ENCODE assay signal across 11 cellular contexts in the genomic region with DNA sequence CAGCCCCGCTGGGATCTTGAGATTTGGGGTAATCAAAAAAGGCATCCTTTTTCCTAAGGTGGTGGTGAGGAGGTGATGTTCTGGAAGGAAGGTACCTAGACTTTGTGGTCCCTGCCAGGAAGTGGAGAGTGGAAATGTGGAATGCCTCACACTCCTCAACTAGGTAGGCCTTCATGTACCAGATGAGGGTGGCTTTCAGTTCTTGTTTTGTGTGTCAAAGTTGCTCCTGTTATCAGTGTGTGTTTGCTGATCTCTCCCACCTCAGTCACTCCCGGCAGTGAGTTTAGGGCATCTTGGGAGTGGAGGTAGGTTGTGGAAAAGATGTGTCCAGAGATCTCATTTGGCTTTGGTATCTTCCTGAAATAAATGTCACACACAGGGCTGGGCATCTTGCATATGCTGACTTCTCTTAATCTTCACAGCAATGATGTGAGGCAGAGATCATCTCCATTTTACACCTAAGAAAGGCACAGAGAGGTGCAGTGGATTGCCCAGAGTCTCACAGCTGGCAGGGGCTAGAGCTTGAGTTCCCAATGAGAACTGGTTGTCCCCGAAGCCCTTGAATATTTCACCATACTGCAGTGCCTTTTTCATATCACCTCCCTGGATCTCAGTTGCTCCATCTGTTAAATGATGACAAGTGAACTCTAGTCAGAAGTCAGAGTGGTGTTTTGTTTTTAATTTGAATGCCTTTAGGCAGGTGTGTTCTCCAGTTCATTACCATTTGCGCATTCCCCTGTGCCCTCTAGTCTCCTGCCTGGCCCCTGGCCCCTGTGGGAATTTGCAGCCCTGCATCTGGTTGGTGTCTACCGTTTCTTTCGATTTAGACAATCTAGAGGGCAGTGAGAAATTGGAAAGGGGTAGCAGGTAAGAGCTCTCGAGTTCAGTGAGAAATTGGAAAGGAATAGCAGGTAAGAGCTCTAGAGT. TPM values are rescaled to one million over a fixed set of nuclear protein-coding genes. Genes with fewer than 3 reads are reported as not detected.
DNase-seq lines count a peak whose midpoint lies in the region; ATAC-seq and TF ChIP-seq lines count a peak whose summit lies in the region.
"Had no signal": no experiment of that assay in that cellular context is flagged by ENCODE, and none has a peak within 500 bp of the region (broad histone marks: within the 10 kb centered on the region; RNA-seq: fewer than 3 reads in every experiment).

No MANE protein-coding gene starts in this region.

- H3K9me3 ChIP-seq in right cardiac atrium (ENCODE audit: control insufficient read depth, low read length) (no peaks in the 10 kb centered on the region), OCI-LY7 (ENCODE audit: low read length) (peaks cover 8% of the 10 kb centered on the region), vagina (no peaks in the 10 kb centered on the region)
- H3K9me3 ChIP-seq in CD4-positive, alpha-beta memory T cell (ENCODE audit: control insufficient read depth in 1 of 2, low read length in 2 of 2): no peaks in the 10 kb centered on the region

- POLR2A ChIA-PET in OCI-LY7 (lab: Charles Lee): interaction anchor here (0.7 to 3.6 kb wide), 19 partner anchors 9 to 303 kb away, joined by 3 to 33 read pairs (median 4); partner anchors contain the start of gene TTPAL
- POLR2A ChIA-PET in CD4-positive, alpha-beta memory T cell (lab: Charles Lee; ENCODE audit: partially characterized antibody): no interaction called here

- H3K27me3 Mint-ChIP-seq in memory B cell (no peaks in the 10 kb centered on the region), Calu3 (ENCODE audit: unreplicated experiment) (peaks cover 62% of the 10 kb centered on the region)
- H3K27me3 Mint-ChIP-seq in CD4-positive, alpha-beta memory T cell: peaks cover 0 to 2% of the 10 kb centered on the region in 2 donors

- H4K20me1 ChIP-seq in OCI-LY7 (ENCODE audit: insufficient read depth, low read length): no peaks in the 10 kb centered on the region

- WGBS in right cardiac atrium: 73% methylated on average over 7 of the region's 7 CpGs

- H3K36me3 Mint-ChIP-seq in memory B cell: peaks cover 15% of the 10 kb centered on the region
- no peaks in the 10 kb centered on the region for H3K36me3 Mint-ChIP-seq in Calu3 (ENCODE audit: insufficient read depth, unreplicated experiment)
- no peaks in the 10 kb centered on the region for H3K36me3 Mint-ChIP-seq in CD4-positive, alpha-beta memory T cell

- TF ChIP-seq POLR2A in vagina (IDR thresholded peaks at IDR 0.05): no peak

- H3K27me3 ChIP-seq in right cardiac atrium (ENCODE audit: control insufficient read depth, insufficient read depth) (no peaks in the 10 kb centered on the region), vagina (no peaks in the 10 kb centered on the region)
- H3K27me3 ChIP-seq in CD4-positive, alpha-beta memory T cell (ENCODE audit: insufficient read depth, low read length): no peaks in the 10 kb centered on the region

- ATAC-seq in right cardiac atrium (no peak), Right ventricle myocardium inferior (no peak), memory B cell (ENCODE audit: low read depth) (no peak)

- no peaks in the 10 kb centered on the region for H3K9me2 ChIP-seq in OCI-LY7 (ENCODE audit: insufficient read depth, low read length)

- intact Hi-C loops in right cardiac atrium (cut with DNase I) (no loop called here), Right ventricle myocardium inferior (cut with DNase I) (no loop called here), OCI-LY7 (cut with micrococcal nuclease; ENCODE audit: unreplicated experiment) (loop anchor here (1.0 to 10.0 kb wide), 2 partner anchors 25 to 379 kb away; partner anchors contain the start of genes STK4 and TOMM34), vagina (cut with DNase I) (no loop called here), Calu3 (cut with micrococcal nuclease; ENCODE audit: unreplicated experiment) (no loop called here)
- intact Hi-C loops in CD4-positive, alpha-beta memory T cell (cut with micrococcal nuclease): no loop called here

- H3K36me3 ChIP-seq in OCI-LY7 (ENCODE audit: insufficient read depth, low read length): peaks cover 21% of the 10 kb centered on the region
- peaks cover 0 to 3% of the 10 kb centered on the region in 2 donors for H3K36me3 ChIP-seq in vagina
- no peaks in the 10 kb centered on the region for H3K36me3 ChIP-seq in CD4-positive, alpha-beta memory T cell (ENCODE audit: insufficient read depth, low read length)

- TF ChIP-seq CTCF in OCI-LY7 (conservative IDR thresholded peaks at IDR 0.05; ENCODE audit: low read length) (no peak), vagina (IDR thresholded peaks at IDR 0.05) (no peak), Calu3 (IDR thresholded peaks at IDR 0.05; ENCODE audit: unreplicated experiment) (no peak)

- CTCF ChIA-PET in OCI-LY7 (lab: Charles Lee; ENCODE audit: unreplicated experiment): interaction anchor here (0.6 to 2.8 kb wide), 4 partner anchors 9 to 275 kb away, joined by 3 to 13 read pairs (median 4); no protein-coding TSS in a partner anchor
- CTCF ChIA-PET in Calu3 (lab: Charles Lee): interaction anchor here (0.7 kb wide), 1 partner anchor 10 kb away, joined by 3 read pairs; no protein-coding TSS in a partner anchor
- CTCF ChIA-PET in CD4-positive, alpha-beta memory T cell (lab: Charles Lee; ENCODE audit: partially characterized antibody): interaction anchor here (1.1 kb wide), 1 partner anchor 13 kb away, joined by 5 read pairs; no protein-coding TSS in a partner anchor

- peaks cover 77% of the 10 kb centered on the region for H3K79me2 ChIP-seq in OCI-LY7 (ENCODE audit: insufficient read depth, low read depth, low read length)

- H3K4me3 Mint-ChIP-seq in memory B cell: peak overlapping the region; percentile 92
- H3K4me3 Mint-ChIP-seq in Calu3 (ENCODE audit: low read depth, unreplicated experiment): no peak overlapping the region
- no peak overlapping the region for H3K4me3 Mint-ChIP-seq in CD4-positive, alpha-beta memory T cell
- H3K4me3 Mint-ChIP-seq: T-helper 2 cell treated with Interferon-gamma antibody and Interleukin-4, amounts not matched to agents 5 μg/mL and 100 μg/mL, for 36 hours had no signal

- DNase-seq in right cardiac atrium: no peak
- no peak for DNase-seq in Right ventricle myocardium inferior (ENCODE audit: missing footprints)
- DNase-seq in OCI-LY7 (ENCODE audit: low spot score): peak; percentile 76
- no peak for DNase-seq in memory B cell (ENCODE audit: low spot score in 2 of 2)
- DNase-seq in vagina (ENCODE audit: extremely low spot score in 2 of 2): no peak
- no peak for DNase-seq in Calu3
- no peak for DNase-seq in CD4-positive, alpha-beta memory T cell
- no peak for DNase-seq in GM03348 (ENCODE audit: low spot score)
- DNase-seq: mammary epithelial cell, NCI-H748 treated with DMSO at 0.1 percent for 48 hours had no signal

- H3K9me3 Mint-ChIP-seq in memory B cell (peaks cover 2% of the 10 kb centered on the region), Calu3 (ENCODE audit: low read depth, unreplicated experiment) (no peaks in the 10 kb centered on the region)
- H3K9me3 Mint-ChIP-seq in CD4-positive, alpha-beta memory T cell: no peaks in the 10 kb centered on the region
- H3K9me3 Mint-ChIP-seq: T-helper 2 cell treated with Interferon-gamma antibody and Interleukin-4, amounts not matched to agents 5 μg/mL and 100 μg/mL, for 36 hours had no signal

- H3K4me3 ChIP-seq in right cardiac atrium (ENCODE audit: low read length) (peak overlapping the region; percentile 86), OCI-LY7 (ENCODE audit: low read depth, low read length, poor library complexity, severe bottlenecking) (peak overlapping the region; percentile 72), vagina (peak overlapping the region; percentile 31 to 45)
- H3K4me3 ChIP-seq in CD4-positive, alpha-beta memory T cell (ENCODE audit: low read length in 2 of 2): no peak overlapping the region

- peaks cover 19% of the 10 kb centered on the region for H3K4me1 ChIP-seq in right cardiac atrium (ENCODE audit: control insufficient read depth, insufficient read depth, low read length)
- peaks cover 92% of the 10 kb centered on the region for H3K4me1 ChIP-seq in OCI-LY7 (ENCODE audit: insufficient read depth, low read length, poor library complexity, severe bottlenecking)
- H3K4me1 ChIP-seq in vagina: peaks cover 53% of the 10 kb centered on the region
- H3K4me1 ChIP-seq in CD4-positive, alpha-beta memory T cell (ENCODE audit: insufficient read depth, low read length): no peaks in the 10 kb centered on the region

- BruUV-seq in OCI-LY7 (replicated peaks; lab: Mats Ljungman, UMichigan) (TSS peak; percentile 95), Calu3 (replicated peaks; lab: Mats Ljungman, UMichigan) (no TSS peak)

- H3K27ac ChIP-seq in right cardiac atrium (ENCODE audit: low read length): peak overlapping the region; percentile 84
- peak overlapping the region; percentile 98 for H3K27ac ChIP-seq in OCI-LY7 (ENCODE audit: low read depth, low read length, poor library complexity, severe bottlenecking)
- H3K27ac ChIP-seq in vagina: peak overlapping the region; percentile 85
- no peak overlapping the region for H3K27ac ChIP-seq in CD4-positive, alpha-beta memory T cell (ENCODE audit: low read depth, low read length)

- no peak overlapping the region for H2AFZ ChIP-seq in OCI-LY7 (ENCODE audit: low read length)

- peak overlapping the region; percentile 89 for H3K4me2 ChIP-seq in OCI-LY7 (ENCODE audit: low read length)

- H3K4me1 Mint-ChIP-seq in memory B cell: peaks cover 75% of the 10 kb centered on the region
- H3K4me1 Mint-ChIP-seq in Calu3 (ENCODE audit: low read depth, unreplicated experiment): no peaks in the 10 kb centered on the region
- peaks cover 0 to 7% (median under 1%) of the 10 kb centered on the region in 4 donors for H3K4me1 Mint-ChIP-seq in CD4-positive, alpha-beta memory T cell

- H3K27ac Mint-ChIP-seq in memory B cell (peak overlapping the region; percentile 97), Calu3 (ENCODE audit: unreplicated experiment) (no peak overlapping the region)
- H3K27ac Mint-ChIP-seq in CD4-positive, alpha-beta memory T cell: peak overlapping the region in 1 of 7 donors; percentile 76
- H3K27ac Mint-ChIP-seq: T-helper 2 cell treated with Interferon-gamma antibody and Interleukin-4, amounts not matched to agents 5 μg/mL and 100 μg/mL, for 36 hours had no signal

RNA-seq across cellular contexts. Expression of gene PKIG, which starts 2.9 kb away (rescaled TPM):
- 100 to 1,000 TPM; 212 to 246 (median 232) TPM for total RNA-seq in right cardiac atrium
- polyA plus RNA-seq in right cardiac atrium: 334 TPM
- 206 TPM for total RNA-seq in Right ventricle myocardium inferior
- 37.2 and 46.9 TPM in 2 replicates for total RNA-seq in OCI-LY7 (2014; rRNA removed; shearing (Covaris generic))
- total RNA-seq in OCI-LY7 (2022): 31.7 and 34.9 TPM in 2 replicates
- total RNA-seq in vagina: 146 TPM
- 6.6 and 7.5 TPM in 2 replicates for total RNA-seq in Calu3 (2022)
- total RNA-seq in CD4-positive, alpha-beta memory T cell: 1 to 10 TPM in 1 of 2 experiments, under 1 TPM in 1; 0.36 to 1.1 TPM
- polyA plus RNA-seq in CD4-positive, alpha-beta memory T cell: 1 to 10 TPM in 1 of 2 donors, under 1 TPM in 1; 0.71 to 1.1 TPM

Comparison
In these comparisons a context has a peak if more than half of its experiments do, and no peak if none do; other contexts are left out.
1. H3K4me3 ChIP-seq: peak in right cardiac atrium (single experiment), OCI-LY7 (single experiment) and vagina (2 of 2); none in CD4-positive, alpha-beta memory T cell (0 of 2).